8 cellular contexts compared by ENCODE assay signal in the genomic region with DNA sequence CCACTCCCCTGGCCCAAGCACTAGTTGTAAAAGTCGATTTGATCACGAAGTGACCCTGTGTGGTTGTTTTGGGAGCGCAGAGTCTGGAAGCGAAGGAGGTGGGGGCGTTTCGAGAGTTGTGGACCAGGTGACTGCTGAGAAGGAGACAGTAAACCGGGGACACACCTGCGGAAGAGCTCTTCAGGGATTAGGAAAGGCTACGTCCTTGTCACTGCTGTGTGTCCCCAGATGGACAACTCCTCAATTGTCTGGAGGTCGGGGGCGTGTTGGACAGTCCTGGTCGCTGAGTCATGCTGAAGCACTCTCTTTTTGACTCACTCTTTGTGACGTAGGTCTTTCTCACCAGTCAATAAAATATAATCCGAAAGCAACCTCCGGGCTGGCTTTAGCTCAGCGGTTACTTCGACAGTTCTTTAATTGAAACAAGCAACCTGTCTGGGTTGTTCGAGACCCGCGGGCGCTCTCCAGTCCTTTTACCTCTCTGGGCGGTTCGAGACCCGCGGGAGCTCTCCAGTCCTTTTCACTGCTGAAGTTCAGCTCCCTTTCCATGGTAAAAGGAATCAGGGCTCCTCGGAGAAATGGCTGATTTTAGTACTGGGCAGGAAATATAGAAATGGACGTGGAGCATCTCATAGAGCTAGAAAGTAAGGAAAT. TPM values are rescaled to one million over a fixed set of nuclear protein-coding genes. Genes with fewer than 3 reads are reported as not detected.
A peak's percentile ranks its signal among the peaks of the same experiment; 100 is the strongest.
DNase-seq lines count a peak whose midpoint lies in the region; ATAC-seq and TF ChIP-seq lines count a peak whose summit lies in the region.

No MANE protein-coding gene starts in this region.

- 0 to 4% methylated on average over 22 to 27 of the region's 27 CpGs for WGBS in esophagus squamous epithelium, 2 donors

- peak overlapping the region; percentile 80 to 98 (median 94) for H3K27ac ChIP-seq in esophagus squamous epithelium

- in situ Hi-C loops in Caki2 (cut with HindIII; ENCODE audit: low pct_unique_long_range_greater_than_20kb, low sequenced_read_pairs): no loop called here

- TF ChIP-seq CTCF in esophagus squamous epithelium (IDR thresholded peaks at IDR 0.05): peak in 1 of 6 experiments; percentile 4

- peak; percentile 99 for DNase-seq in Caki2 (ENCODE audit: low read depth)
- DNase-seq in HuH-7 (ENCODE audit: low spot score): peak; percentile 34
- DNase-seq in activated T-helper 1 cell treated with Interleukin-2 at 50 U/mL for 16 hours (ENCODE audit: low read depth): peak; percentile 72
- peak; percentile 48 for DNase-seq in esophagus squamous epithelium (lab: John Stamatoyannopoulos, UW)
- peak; percentile 98 for DNase-seq in myocyte (ENCODE audit: low read depth)
- peak; percentile 69 for DNase-seq in stimulated activated CD8-positive, alpha-beta memory T cell treated with anti-CD3 and anti-CD28 coated beads, Interleukin-7, amount 100 ng/mL, for 24 hours (ENCODE audit: low read depth)

- ATAC-seq in GM21528 (IDR thresholded peaks at IDR 0.05; ENCODE audit: low FRiP score, unreplicated experiment): peak; percentile 92

- H3K4me1 ChIP-seq in esophagus squamous epithelium: peaks cover 0 to 17% (median 0%) of the 10 kb centered on the region in 3 donors

- no peaks in the 10 kb centered on the region for H3K9me3 ChIP-seq in esophagus squamous epithelium

- intact Hi-C loops in esophagus squamous epithelium (cut with DNase I): no loop called here

- peak overlapping the region; percentile 40 to 85 (median 61) for H3K4me3 ChIP-seq in esophagus squamous epithelium

- H3K36me3 ChIP-seq in esophagus squamous epithelium: peaks cover 0 to 17% (median 2%) of the 10 kb centered on the region in 3 donors

- TF ChIP-seq POLR2A in esophagus squamous epithelium (IDR thresholded peaks at IDR 0.05): peak in 3 of 4 donors; percentile 22 to 51 (median 37)

- H3K27me3 ChIP-seq in esophagus squamous epithelium: no peaks in the 10 kb centered on the region

TF ChIP-seq in PFSK-1, 5 proteins besides CTCF, POLR2A, EP300 and RAD21:
- TF ChIP-seq, protein P1, sequence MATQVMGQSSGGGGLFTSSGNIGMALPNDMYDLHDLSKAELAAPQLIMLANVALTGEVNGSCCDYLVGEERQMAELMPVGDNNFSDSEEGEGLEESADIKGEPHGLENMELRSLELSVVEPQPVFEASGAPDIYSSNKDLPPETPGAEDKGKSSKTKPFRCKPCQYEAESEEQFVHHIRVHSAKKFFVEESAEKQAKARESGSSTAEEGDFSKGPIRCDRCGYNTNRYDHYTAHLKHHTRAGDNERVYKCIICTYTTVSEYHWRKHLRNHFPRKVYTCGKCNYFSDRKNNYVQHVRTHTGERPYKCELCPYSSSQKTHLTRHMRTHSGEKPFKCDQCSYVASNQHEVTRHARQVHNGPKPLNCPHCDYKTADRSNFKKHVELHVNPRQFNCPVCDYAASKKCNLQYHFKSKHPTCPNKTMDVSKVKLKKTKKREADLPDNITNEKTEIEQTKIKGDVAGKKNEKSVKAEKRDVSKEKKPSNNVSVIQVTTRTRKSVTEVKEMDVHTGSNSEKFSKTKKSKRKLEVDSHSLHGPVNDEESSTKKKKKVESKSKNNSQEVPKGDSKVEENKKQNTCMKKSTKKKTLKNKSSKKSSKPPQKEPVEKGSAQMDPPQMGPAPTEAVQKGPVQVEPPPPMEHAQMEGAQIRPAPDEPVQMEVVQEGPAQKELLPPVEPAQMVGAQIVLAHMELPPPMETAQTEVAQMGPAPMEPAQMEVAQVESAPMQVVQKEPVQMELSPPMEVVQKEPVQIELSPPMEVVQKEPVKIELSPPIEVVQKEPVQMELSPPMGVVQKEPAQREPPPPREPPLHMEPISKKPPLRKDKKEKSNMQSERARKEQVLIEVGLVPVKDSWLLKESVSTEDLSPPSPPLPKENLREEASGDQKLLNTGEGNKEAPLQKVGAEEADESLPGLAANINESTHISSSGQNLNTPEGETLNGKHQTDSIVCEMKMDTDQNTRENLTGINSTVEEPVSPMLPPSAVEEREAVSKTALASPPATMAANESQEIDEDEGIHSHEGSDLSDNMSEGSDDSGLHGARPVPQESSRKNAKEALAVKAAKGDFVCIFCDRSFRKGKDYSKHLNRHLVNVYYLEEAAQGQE (IDR thresholded peaks at IDR 0.05; ENCODE audit: insufficient read depth in 1 of 2, low read depth in 2 of 2, low read length in 2 of 2): peak; percentile 86 to 94
- TF ChIP-seq POLR2AphosphoS5 (IDR thresholded peaks at IDR 0.05; ENCODE audit: low read depth, low read length) (no peak), SIN3A (IDR thresholded peaks at IDR 0.05; ENCODE audit: borderline replicate concordance, insufficient read depth, low read length) (peak; percentile 88; the same call in 1 of the 2 replicates)

RNA-seq across cellular contexts. Expression of a gene that starts 10.8 kb away (rescaled TPM):
- total RNA-seq in Caki2 (2014; rRNA removed; shearing (Covaris generic); ENCODE audit: low replicate concordance): 77.7 and 99.3 TPM in 2 replicates
- 46.4 TPM for polyA plus RNA-seq in PFSK-1 (2012; ENCODE audit: insufficient read length, low read depth)
- 10 to 100 TPM; 25.2 to 52.4 (median 41.3) TPM for total RNA-seq in esophagus squamous epithelium
- 46.7 and 61.3 TPM in 2 replicates for total RNA-seq in myocyte
- 98.9 TPM for polyA plus RNA-seq in myocyte (2012)

RNA-seq across cellular contexts. Expression of a gene that starts 19.8 kb away (rescaled TPM):
- total RNA-seq in Caki2 (2014; rRNA removed; shearing (Covaris generic); ENCODE audit: low replicate concordance): 30.0 and 41.5 TPM in 2 replicates
- polyA plus RNA-seq in PFSK-1 (2012; ENCODE audit: insufficient read length, low read depth): 22.0 TPM
- total RNA-seq in esophagus squamous epithelium (10 to 100 TPM; 13.3 to 24.2 (median 22.8) TPM), myocyte (24.4 and 30.9 TPM in 2 replicates)
- polyA plus RNA-seq in myocyte (2012): 26.5 TPM

RNA-seq across cellular contexts. Expression of a gene that starts 19.9 kb away (rescaled TPM):
- 50.1 and 61.3 TPM in 2 replicates for total RNA-seq in Caki2 (2014; rRNA removed; shearing (Covaris generic); ENCODE audit: low replicate concordance)
- polyA plus RNA-seq in PFSK-1 (2012; ENCODE audit: insufficient read length, low read depth): 91.3 TPM
- total RNA-seq in esophagus squamous epithelium (10 to 100 TPM; 44.3 to 74.0 (median 62.9) TPM), myocyte (49.4 and 52.5 TPM in 2 replicates)
- 77.2 TPM for polyA plus RNA-seq in myocyte (2012)

RNA-seq across cellular contexts. Expression of a gene that starts 37.6 kb away (rescaled TPM):
- not detected in 2 replicates for total RNA-seq in Caki2 (2014; rRNA removed; shearing (Covaris generic); ENCODE audit: low replicate concordance)
- 5.6 TPM for polyA plus RNA-seq in PFSK-1 (2012; ENCODE audit: insufficient read length, low read depth)
- total RNA-seq in esophagus squamous epithelium (under 1 TPM in 2 of 4 donors, not detected in 2; 0.19 to 0.75 TPM), myocyte (0.52 and 1.0 TPM in 2 replicates)
- 0.14 TPM for polyA plus RNA-seq in myocyte (2012)

RNA-seq across cellular contexts. Expression of a gene that starts 46.3 kb away (rescaled TPM):
- 26.2 and 30.2 TPM in 2 replicates for total RNA-seq in Caki2 (2014; rRNA removed; shearing (Covaris generic); ENCODE audit: low replicate concordance)
- 18.4 TPM for polyA plus RNA-seq in PFSK-1 (2012; ENCODE audit: insufficient read length, low read depth)
- total RNA-seq in esophagus squamous epithelium: 10 to 100 TPM; 24.2 to 29.5 (median 25.4) TPM
- 20.5 and 20.6 TPM in 2 replicates for total RNA-seq in myocyte
- 27.9 TPM for polyA plus RNA-seq in myocyte (2012)

Comparison
In these comparisons a context has a peak if more than half of its experiments do, and no peak if none do; other contexts are left out.
1. Peak in every context shown above with its lines: DNase-seq, ATAC-seq, H3K4me3 ChIP-seq and H3K27ac ChIP-seq.
2. DNase-seq: peak in every context shown above with its lines; median percentile 99 in Caki2; 98 in myocyte; 72 in activated T-helper 1 cell treated with Interleukin-2 at 50 U/mL for 16 hours; 69 in stimulated activated CD8-positive, alpha-beta memory T cell treated with anti-CD3 and anti-CD28 coated beads, Interleukin-7, amount 100 ng/mL, for 24 hours; 48 in esophagus squamous epithelium; 34 in HuH-7.